ENCODE assay signal across 1 cellular context in genomic region chr3:39639344-39640236, GRCh38.
TF ChIP-seq lines count a peak whose summit lies in the region.

No MANE protein-coding gene starts in this region.

TF ChIP-seq in GM23338, 12 proteins besides CTCF, POLR2A, EP300 and RAD21 (continued from another document):
- TF ChIP-seq REST (IDR thresholded peaks at IDR 0.05; ENCODE audit: unreplicated experiment) (no peak), ZNF462 (CRISPR knock-in tag; IDR thresholded peaks at IDR 0.05) (no peak), POLR2AphosphoS5 (IDR thresholded peaks at IDR 0.05; ENCODE audit: low read depth) (no peak)
